ENCODE assay signal across 8 cellular contexts in genomic region chr2:70143314-70144150, GRCh38. TPM values are rescaled to one million over a fixed set of nuclear protein-coding genes. Genes with fewer than 3 reads are reported as not detected.
DNase-seq lines count a peak whose midpoint lies in the region; ATAC-seq and TF ChIP-seq lines count a peak whose summit lies in the region.

No MANE protein-coding gene starts in this region.

- H3K79me2 ChIP-seq in hepatocyte = no peaks in the 10 kb centered on the region

- peak overlapping the region; percentile 72 for H3K4me2 ChIP-seq in hepatocyte

- peak overlapping the region; percentile 32 for H3K4me3 ChIP-seq in RWPE2 (ENCODE audit: severe bottlenecking)
- peak overlapping the region; percentile 42 to 60 for H3K4me3 ChIP-seq in ascending aorta
- peak overlapping the region; percentile 2 for H3K4me3 ChIP-seq in hepatocyte
- H3K4me3 ChIP-seq in gastrocnemius medialis = peak overlapping the region; percentile 43 to 70 (median 62)

- intact Hi-C loops in ascending aorta (cut with DNase I) (loop anchor here (5.0 kb wide), 1 partner anchor 111 kb away; no protein-coding TSS in a partner anchor), gastrocnemius medialis (cut with DNase I; ENCODE audit: low total_unique reads) (loop anchor here (2.0 to 5.0 kb wide), 3 partner anchors 47 to 251 kb away; partner anchors contain the start of genes C2orf42, SNRNP27 and TIA1)

- H3K9me2 ChIP-seq in hepatocyte (replicated peaks; ENCODE audit: insufficient read depth) = no peaks in the 10 kb centered on the region

- WGBS in hepatocyte (ENCODE audit: low lambda C conversion rate, missing lambda C conversion rate) = 72% methylated on average over 18 of the region's 18 CpGs

- peaks cover 10% of the 10 kb centered on the region for H3K4me1 ChIP-seq in RWPE2 (ENCODE audit: insufficient read depth, poor library complexity, severe bottlenecking)
- peaks cover 5 to 8% of the 10 kb centered on the region in 2 donors for H3K4me1 ChIP-seq in ascending aorta
- H3K4me1 ChIP-seq in hepatocyte (ENCODE audit: insufficient read depth) = peaks cover 21% of the 10 kb centered on the region
- H3K4me1 ChIP-seq in gastrocnemius medialis = peaks cover 19 to 20% of the 10 kb centered on the region in 2 donors

- H3K27ac ChIP-seq in C4-2B = peak overlapping the region; percentile 95
- H3K27ac ChIP-seq in RWPE2 (ENCODE audit: poor library complexity, severe bottlenecking) = peak overlapping the region; percentile 91
- peak overlapping the region; percentile 89 to 92 for H3K27ac ChIP-seq in ascending aorta
- peak overlapping the region; percentile 98 for H3K27ac ChIP-seq in hepatocyte
- H3K27ac ChIP-seq in gastrocnemius medialis = peak overlapping the region; percentile 83 to 100 (median 98)

- TF ChIP-seq POLR2A in gastrocnemius medialis (IDR thresholded peaks at IDR 0.05) = no peak

- ATAC-seq in RWPE2 (ENCODE audit: low read depth) (no peak), gastrocnemius medialis (peak; percentile 18 to 27), HG02610 (IDR thresholded peaks at IDR 0.05; ENCODE audit: unreplicated experiment) (no peak)

- TF ChIP-seq CTCF in C4-2B (conservative IDR thresholded peaks at IDR 0.05) = no peak
- no peak for TF ChIP-seq CTCF in RWPE2 (IDR thresholded peaks at IDR 0.05; ENCODE audit: poor library complexity, severe bottlenecking)
- no peak for TF ChIP-seq CTCF in ascending aorta (IDR thresholded peaks at IDR 0.05)
- TF ChIP-seq CTCF in hepatocyte (IDR thresholded peaks at IDR 0.05; ENCODE audit: poor library complexity) = no peak
- TF ChIP-seq CTCF in gastrocnemius medialis (IDR thresholded peaks at IDR 0.05 in 4 of 5, conservative IDR thresholded peaks at IDR 0.05 in 1 of 5) = no peak

- no peaks in the 10 kb centered on the region for H3K27me3 ChIP-seq in RWPE2 (ENCODE audit: insufficient read depth, poor library complexity, severe bottlenecking)
- H3K27me3 ChIP-seq in ascending aorta = no peaks in the 10 kb centered on the region
- H3K27me3 ChIP-seq in hepatocyte = no peaks in the 10 kb centered on the region
- H3K27me3 ChIP-seq in gastrocnemius medialis = no peaks in the 10 kb centered on the region

- H4K20me1 ChIP-seq in hepatocyte (ENCODE audit: insufficient read depth, poor library complexity, severe bottlenecking) = no peaks in the 10 kb centered on the region

- no peak overlapping the region for H2AFZ ChIP-seq in hepatocyte

- H3K36me3 ChIP-seq in RWPE2 (ENCODE audit: low read depth) (no peaks in the 10 kb centered on the region), ascending aorta (no peaks in the 10 kb centered on the region), hepatocyte (replicated peaks; ENCODE audit: insufficient read depth, low read depth) (no peaks in the 10 kb centered on the region), gastrocnemius medialis (no peaks in the 10 kb centered on the region)

- H3K9me3 ChIP-seq in RWPE2 (ENCODE audit: severe bottlenecking) (no peaks in the 10 kb centered on the region), ascending aorta (no peaks in the 10 kb centered on the region), hepatocyte (ENCODE audit: low read depth) (no peaks in the 10 kb centered on the region), gastrocnemius medialis (no peaks in the 10 kb centered on the region)

- in situ Hi-C loops in gastrocnemius medialis (cut with MboI; ENCODE audit: low sequenced_read_pairs in 4 of 4) = loop anchor here in 1 of 4 donors (5.0 kb wide), 1 partner anchor 231 kb away; no protein-coding TSS in a partner anchor

- peak; percentile 66 for DNase-seq in H4 (ENCODE audit: low spot score)
- DNase-seq in RWPE2 (ENCODE audit: low spot score) = no peak
- peak in 1 of 2 donors; percentile 75 for DNase-seq in ascending aorta (ENCODE audit: low spot score in 2 of 2)
- DNase-seq in hepatocyte (ENCODE audit: low spot score) = peak; percentile 78
- DNase-seq in gastrocnemius medialis = peak; percentile 52 to 75
- DNase-seq in HPDE6-E6E7 (ENCODE audit: extremely low spot score) = no peak

RNA-seq across cellular contexts. Expression of gene C2orf42, which starts 47.3 kb away (rescaled TPM):
- total RNA-seq in H4 (2014; rRNA removed; shearing (Covaris generic)) = 8.6 and 10.2 TPM in 2 replicates
- total RNA-seq in ascending aorta (9.5 TPM), hepatocyte (16.3 and 22.0 TPM in 2 replicates), gastrocnemius medialis (10 to 100 TPM in 1 of 4 donors, 1 to 10 TPM in 3; 6.3 to 10.1 (median 7.3) TPM)
- polyA plus RNA-seq in hepatocyte = 10.1 and 14.3 TPM in 2 replicates

RNA-seq across cellular contexts. Expression of gene PCBP1, which starts 56.3 kb away (rescaled TPM):
- 15.1 and 23.2 TPM in 2 replicates for total RNA-seq in H4 (2014; rRNA removed; shearing (Covaris generic))
- total RNA-seq in ascending aorta (227 TPM), hepatocyte (88.5 and 97.1 TPM in 2 replicates), gastrocnemius medialis (100 to 1,000 TPM; 178 to 296 (median 262) TPM)
- polyA plus RNA-seq in hepatocyte = 180 and 183 TPM in 2 replicates

Comparison
In these comparisons a context has a peak if more than half of its experiments do, and no peak if none do; other contexts are left out.
1. DNase-seq: peak in H4 (single experiment), hepatocyte (single experiment) and gastrocnemius medialis (2 of 2); none in RWPE2 (single experiment) and HPDE6-E6E7 (single experiment).
2. ATAC-seq: peak in gastrocnemius medialis (2 of 2); none in RWPE2 (single experiment) and HG02610 (single experiment).
3. H3K4me3 ChIP-seq: peak in every context shown above with its lines; median percentile 62 in gastrocnemius medialis; 51 in ascending aorta; 32 in RWPE2; 2 in hepatocyte.
4. Peak in every context shown above with its lines, with median percentiles within 50 percentile points of each other: H3K27ac ChIP-seq.